8 cellular contexts compared by ENCODE assay signal in the genomic region with DNA sequence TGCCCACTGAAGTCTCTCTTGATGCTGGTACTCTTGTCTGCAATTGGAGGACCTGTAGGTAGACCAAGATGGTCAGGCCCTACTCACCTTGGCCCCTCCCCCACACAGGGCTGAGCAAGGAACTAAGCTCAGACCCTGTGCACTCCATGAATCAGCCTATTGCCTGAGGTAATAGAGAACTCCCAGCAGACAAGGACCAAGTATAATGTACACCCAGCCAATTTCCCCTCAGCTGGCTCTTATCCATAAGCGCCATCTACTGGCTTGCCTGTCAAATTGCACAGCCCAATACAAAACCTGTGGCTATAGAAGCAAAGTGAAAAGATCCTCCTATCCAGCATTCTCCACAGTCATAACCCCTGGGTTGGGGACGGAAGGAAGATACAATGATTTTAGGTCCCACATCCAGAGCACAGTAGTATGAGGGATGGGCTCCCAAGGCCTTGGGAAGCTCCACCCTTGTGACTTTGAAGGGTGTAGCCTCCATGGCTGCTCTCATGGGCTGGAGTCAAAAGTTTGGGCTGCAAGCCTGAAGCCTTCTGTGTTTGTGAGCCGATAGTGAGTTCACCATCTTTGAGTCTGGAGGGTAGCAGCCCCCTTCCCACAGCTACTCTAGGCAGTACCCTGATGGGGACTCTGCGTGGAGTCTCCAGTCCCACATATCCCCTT. TPM values are rescaled to one million over a fixed set of nuclear protein-coding genes. Genes with fewer than 3 reads are reported as not detected.
A peak's percentile ranks its signal among the peaks of the same experiment; 100 is the strongest.
DNase-seq lines count a peak whose midpoint lies in the region; TF ChIP-seq lines count a peak whose summit lies in the region.

No MANE protein-coding gene starts in this region.

- DNase-seq in stimulated activated naive CD4-positive, alpha-beta T cell (lab: John Stamatoyannopoulos, UW): peak; percentile 17 to 83 (median 43)
- no peak for DNase-seq in stimulated activated naive CD4-positive, alpha-beta T cell treated with Interleukin-2 at 50 U/mL for 16 hours (lab: John Stamatoyannopoulos, UW)
- DNase-seq in HEK293T (ENCODE audit: extremely low spot score) (peak; percentile 47), LoVo (ENCODE audit: low spot score) (peak; percentile 67), SIG-M5 treated with dmso at 0.1 percent for 504 hours (lab: John Stamatoyannopoulos, UW; ENCODE audit: unreplicated experiment) (peak; percentile 62), adrenal gland (peak; percentile 51 to 71 (median 65)), iPS-NIHi7 (ENCODE audit: extremely low spot score) (peak; percentile 64)
- DNase-seq in stimulated activated CD4-positive, alpha-beta T cell treated with anti-CD3 and anti-CD28 coated beads, Interleukin-2, amount 100 ng/mL, for 48 hours: peak; percentile 18

- H3K27ac ChIP-seq in adrenal gland: no peak overlapping the region

- WGBS in adrenal gland, 4 donors: 25 to 61% (median 54%) methylated on average over 2 to 4 of the region's 4 CpGs

- POLR2A ChIA-PET in HEK293T (lab: Yijun Ruan, JAX): no interaction called here

- H3K4me3 ChIP-seq in adrenal gland: no peak overlapping the region

- H3K4me1 ChIP-seq in adrenal gland (replicated peaks in 1 of 2): no peaks in the 10 kb centered on the region

- H3K9me3 ChIP-seq in adrenal gland (replicated peaks in 1 of 3): peaks cover 0 to 6% (median 0%) of the 10 kb centered on the region in 3 donors

- H3K36me3 ChIP-seq in adrenal gland (replicated peaks in 1 of 2): no peaks in the 10 kb centered on the region

- H3K27me3 ChIP-seq in adrenal gland: no peaks in the 10 kb centered on the region

- TF ChIP-seq CTCF in adrenal gland (IDR thresholded peaks at IDR 0.05): peak; percentile 45 to 73 (median 58)

- intact Hi-C loops in adrenal gland (cut with DNase I): no loop called here

- CTCF ChIA-PET in HEK293T (lab: Yijun Ruan, JAX): interaction anchor here (0.7 to 1.4 kb wide), 3 partner anchors 9 to 468 kb away, joined by 3 to 4 read pairs (median 3); no protein-coding TSS in a partner anchor

- TF ChIP-seq POLR2A in adrenal gland (IDR thresholded peaks at IDR 0.05): no peak

TF ChIP-seq in HEK293T, 16 proteins besides CTCF, POLR2A, EP300 and RAD21:
- TF ChIP-seq ARNT (IDR thresholded peaks at IDR 0.05): no peak
- no peak for TF ChIP-seq L3MBTL2 (conservative IDR thresholded peaks at IDR 0.05)
- TF ChIP-seq SUZ12 (IDR thresholded peaks at IDR 0.05): no peak

RNA-seq across cellular contexts. Expression of a gene that starts 56.0 kb away (rescaled TPM):
- not detected for total RNA-seq in adrenal gland
- polyA plus RNA-seq in adrenal gland: under 1 TPM; 0.13 to 0.56 (median 0.20) TPM

RNA-seq across cellular contexts. Expression of a gene that starts 56.7 kb away (rescaled TPM):
- under 1 TPM in 1 of 8 donors, not detected in 7; 0.29 TPM for total RNA-seq in adrenal gland
- polyA plus RNA-seq in adrenal gland: under 1 TPM in 2 of 3 donors, not detected in 1; 0.09 to 0.13 TPM
